14 cellular contexts compared by ENCODE assay signal in the genomic region with DNA sequence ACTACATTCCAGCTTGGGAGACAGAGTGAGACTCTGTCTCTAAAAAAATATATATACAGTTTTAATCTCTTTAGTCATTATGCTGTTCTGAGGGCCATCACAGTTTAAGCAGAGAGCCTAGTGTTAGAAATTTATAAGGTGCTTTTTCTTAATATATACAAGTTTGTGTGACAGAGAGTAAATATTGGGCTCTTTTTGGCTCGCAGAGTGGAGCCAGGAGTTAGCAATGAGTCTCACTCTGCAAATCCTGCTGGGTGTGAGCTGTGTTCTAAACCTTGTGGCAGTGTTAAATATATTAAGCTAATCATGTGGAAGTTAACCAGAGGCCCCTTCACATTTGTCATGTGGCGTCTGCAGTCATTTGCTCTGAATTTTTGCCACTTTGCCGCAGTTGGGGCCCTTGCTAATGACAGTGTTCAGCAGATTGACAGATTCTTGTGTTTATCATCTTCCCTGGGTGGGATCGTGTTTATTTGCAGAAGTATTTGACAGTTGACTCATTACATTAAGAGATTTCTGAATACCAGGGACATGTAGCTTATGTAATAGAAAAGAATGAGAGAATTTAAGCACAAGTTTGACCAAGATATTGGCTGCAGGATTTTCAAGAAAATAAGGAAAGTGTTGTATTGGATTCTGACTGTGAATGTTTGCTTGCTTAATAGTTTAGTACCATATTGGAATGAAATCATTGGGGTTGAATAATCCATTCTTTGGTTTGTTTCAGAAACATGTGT. TPM values are rescaled to one million over a fixed set of nuclear protein-coding genes. Genes with fewer than 3 reads are reported as not detected.
DNase-seq lines count a peak whose midpoint lies in the region; ATAC-seq and TF ChIP-seq lines count a peak whose summit lies in the region.
"Had no signal": no experiment of that assay in that cellular context is flagged by ENCODE, and none has a peak within 500 bp of the region (broad histone marks: within the 10 kb centered on the region; RNA-seq: fewer than 3 reads in every experiment).

No MANE protein-coding gene starts in this region.

- no peaks in the 10 kb centered on the region for H4K20me1 ChIP-seq in osteoblast (ENCODE audit: insufficient read depth, low read length)

- no peaks in the 10 kb centered on the region for H3K79me2 ChIP-seq in osteoblast (ENCODE audit: insufficient read depth, low read length)

- TF ChIP-seq EP300 in sigmoid colon (IDR thresholded peaks at IDR 0.05), result no peak

- no peak for TF ChIP-seq POLR2A in sigmoid colon (IDR thresholded peaks at IDR 0.05)

- TF ChIP-seq CTCF in coronary artery (IDR thresholded peaks at IDR 0.05), result no peak
- TF ChIP-seq CTCF in sigmoid colon (IDR thresholded peaks at IDR 0.05), result no peak
- no peak for TF ChIP-seq CTCF in osteoblast (IDR thresholded peaks at IDR 0.05; ENCODE audit: extremely low read depth, low read depth, low read length)

- intact Hi-C loops in sigmoid colon (cut with DNase I), result loop anchor here (1.0 kb wide), 1 partner anchor 21 kb away; no protein-coding TSS in a partner anchor

- H3K36me3 ChIP-seq in sigmoid colon, result peaks cover 0 to 35% (median 2%) of the 10 kb centered on the region in 4 donors
- H3K36me3 ChIP-seq in osteoblast (ENCODE audit: insufficient read depth, low read length), result peaks cover 12% of the 10 kb centered on the region

- H3K9me3 ChIP-seq in sigmoid colon, result no peaks in the 10 kb centered on the region
- no peaks in the 10 kb centered on the region for H3K9me3 ChIP-seq in osteoblast (ENCODE audit: low read depth, low read length)
- H3K9me3 ChIP-seq: SK-N-SH had no signal

- no peak overlapping the region for H3K4me3 ChIP-seq in coronary artery
- H3K4me3 ChIP-seq in sigmoid colon, result no peak overlapping the region
- no peak overlapping the region for H3K4me3 ChIP-seq in osteoblast (ENCODE audit: insufficient read depth, low read length)

- H3K27ac ChIP-seq in coronary artery, result peak overlapping the region; percentile 70 to 76
- peak overlapping the region in 2 of 4 donors; percentile 44 to 62 for H3K27ac ChIP-seq in sigmoid colon
- H3K27ac ChIP-seq in osteoblast (ENCODE audit: low read depth, low read length), result no peak overlapping the region

- WGBS in sigmoid colon, 2 donors, result 73 to 84% methylated on average over 4 of the region's 4 CpGs

- no peaks in the 10 kb centered on the region for H3K27me3 ChIP-seq in sigmoid colon
- H3K27me3 ChIP-seq in osteoblast (ENCODE audit: insufficient read depth, low read length), result no peaks in the 10 kb centered on the region

- no peak overlapping the region for H3K4me2 ChIP-seq in osteoblast (ENCODE audit: insufficient read depth, low read length)
- H3K4me2 ChIP-seq: SK-N-SH had no signal

- H3K4me1 ChIP-seq in sigmoid colon (peaks cover 0 to 24% (median 18%) of the 10 kb centered on the region in 4 donors), osteoblast (ENCODE audit: insufficient read depth, low read length) (peaks cover 9% of the 10 kb centered on the region)

- DNase-seq in GM03348 (ENCODE audit: low spot score) (peak; percentile 40), NCI-H2227 (lab: John Stamatoyannopoulos, UW; ENCODE audit: unreplicated experiment) (peak; percentile 52), coronary artery (ENCODE audit: low spot score) (peak; percentile 8), sigmoid colon (peak; percentile 21), cerebellum (ENCODE audit: low spot score) (no peak), osteoblast (ENCODE audit: insufficient read length, low spot score, missing footprints) (no peak), NCI-H748 (lab: John Stamatoyannopoulos, UW; ENCODE audit: unreplicated experiment) (no peak)
- DNase-seq: Calu3, Kasumi-1, NCI-H2081, NCI-H226, NCI-H526 treated with DMSO at 0.1 percent for 48 hours, SK-N-SH had no signal

- H2AFZ ChIP-seq in osteoblast (ENCODE audit: low read length), result no peak overlapping the region

- no peak for ATAC-seq in GM19452 (IDR thresholded peaks at IDR 0.05; ENCODE audit: unreplicated experiment)

RNA-seq across cellular contexts. Expression of gene SPATA2, which starts 37.9 kb away (rescaled TPM):
- total RNA-seq in sigmoid colon, result 1 to 10 TPM; 2.1 to 4.7 (median 2.7) TPM
- polyA plus RNA-seq in sigmoid colon, result 10 to 100 TPM; 10.7 to 12.5 (median 10.8) TPM
- 2.6 TPM for total RNA-seq in cerebellum
- total RNA-seq in osteoblast, result 3.2 and 3.3 TPM in 2 replicates

RNA-seq across cellular contexts. Expression of gene RNF114, which starts 58.8 kb away (rescaled TPM):
- total RNA-seq in sigmoid colon (100 to 1,000 TPM; 121 to 151 (median 136) TPM), cerebellum (49.5 TPM), osteoblast (46.9 and 78.5 TPM in 2 replicates)
- polyA plus RNA-seq in sigmoid colon, result 10 to 100 TPM; 59.5 to 61.7 (median 61.0) TPM

Comparison
In these comparisons a context has a peak if more than half of its experiments do, and no peak if none do; other contexts are left out.
1. DNase-seq: peak in GM03348 (single experiment), NCI-H2227 (single experiment), coronary artery (single experiment) and sigmoid colon (single experiment); none in cerebellum (single experiment), osteoblast (single experiment) and NCI-H748 (single experiment).